Comparison of ENCODE assay signal across 8 cellular contexts in genomic region chr2:69798466-69798908, GRCh38. TPM values are rescaled to one million over a fixed set of nuclear protein-coding genes. Genes with fewer than 3 reads are reported as not detected.
DNase-seq lines count a peak whose midpoint lies in the region; ATAC-seq and TF ChIP-seq lines count a peak whose summit lies in the region.

No MANE protein-coding gene starts in this region.

- no peak overlapping the region for H2BK20ac ChIP-seq in IMR-90 (ENCODE audit: low read depth, low read length)

- H2AK9ac ChIP-seq in IMR-90 (replicated peaks; ENCODE audit: low read depth, low read length, poor library complexity): no peak overlapping the region

- POLR2A ChIA-PET in IMR-90 (lab: Charles Lee; ENCODE audit: unreplicated experiment): no interaction called here

- H3K9me3 Mint-ChIP-seq in endodermal cell: no peaks in the 10 kb centered on the region
- H3K9me3 Mint-ChIP-seq in nephron progenitor cell: no peaks in the 10 kb centered on the region

- no peak overlapping the region for H2BK5ac ChIP-seq in IMR-90 (ENCODE audit: low read depth, low read length, poor library complexity, severe bottlenecking)

- no peak for TF ChIP-seq RAD21 in IMR-90 (IDR thresholded peaks at IDR 0.05; ENCODE audit: low read length)

- H3K79me1 ChIP-seq in IMR-90 (ENCODE audit: low read depth in 1 of 2, low read length in 2 of 2): no peaks in the 10 kb centered on the region; a peak in 2 of 4 replicates

- H3K27ac Mint-ChIP-seq in endodermal cell (peak overlapping the region; percentile 92), nephron progenitor cell (peak overlapping the region; percentile 91)

- WGBS in IMR-90 (ENCODE audit: extremely low coverage in 2 of 2, insufficient read length in 1 of 2), 2 experiments: no CpG with 5 or more reads among the region's 7 CpGs
- 55 to 75% methylated on average over 3 to 7 of the region's 7 CpGs for WGBS in endodermal cell (ENCODE audit: insufficient coverage in 1 of 2, insufficient read length in 1 of 2), 2 experiments

- H3K14ac ChIP-seq in IMR-90 (replicated peaks; ENCODE audit: low read depth, low read length): 0 out of 2 replicates have a peak overlapping the region, but pooled peaks have one; percentile 38

- H3K27ac ChIP-seq in IMR-90 (ENCODE audit: insufficient read depth, low read length) (no peak overlapping the region), endodermal cell (ENCODE audit: low read depth, low read length) (peak overlapping the region; percentile 95)
- no peak overlapping the region for H3K27ac ChIP-seq in effector memory CD4-positive, alpha-beta T cell (ENCODE audit: insufficient read depth, low read length, poor library complexity, severe bottlenecking)

- H4K8ac ChIP-seq in IMR-90 (ENCODE audit: low read depth in 2 of 2, low read length in 2 of 2): 0 out of 4 replicates have a peak overlapping the region, but pooled peaks of 1 of the 2 experiments have one; percentile 44

- peaks cover 2% of the 10 kb centered on the region; the same call in 1 of the 2 replicates for H4K20me1 ChIP-seq in IMR-90 (ENCODE audit: insufficient read depth, low read length)

- H3K4me2 ChIP-seq in IMR-90 (ENCODE audit: low read depth, low read length): peak overlapping the region; percentile 21; the same call in 1 of the 2 replicates

- no peak overlapping the region for H2BK15ac ChIP-seq in IMR-90 (ENCODE audit: low read depth, low read length)

- H3K36me3 Mint-ChIP-seq in endodermal cell (ENCODE audit: low read depth) (no peaks in the 10 kb centered on the region), nephron progenitor cell (ENCODE audit: low read depth) (peaks cover 7% of the 10 kb centered on the region)

- no peaks in the 10 kb centered on the region for H3K9me1 ChIP-seq in IMR-90 (ENCODE audit: insufficient read depth, low read length)

- H4K5ac ChIP-seq in IMR-90 (ENCODE audit: low read depth, low read length): no peak overlapping the region

- peak overlapping the region; percentile 22; the same call in 1 of the 2 replicates for H3K4ac ChIP-seq in IMR-90 (ENCODE audit: low read depth, low read length)

- no peaks in the 10 kb centered on the region for H3K27me3 ChIP-seq in IMR-90 (ENCODE audit: control insufficient read depth, insufficient read depth, low read length)
- H3K27me3 ChIP-seq in endodermal cell (ENCODE audit: control insufficient read depth, insufficient read depth, low read length, poor library complexity, severe bottlenecking): no peaks in the 10 kb centered on the region
- no peaks in the 10 kb centered on the region for H3K27me3 ChIP-seq in effector memory CD4-positive, alpha-beta T cell (replicated peaks; ENCODE audit: control insufficient read depth, insufficient read depth, low read length, poor library complexity, severe bottlenecking)

- H4K91ac ChIP-seq in IMR-90 (ENCODE audit: insufficient read depth, low read depth, low read length): no peak overlapping the region

- H3K9me3 ChIP-seq in IMR-90 (ENCODE audit: control insufficient read depth, insufficient read depth, low read length) (no peaks in the 10 kb centered on the region), endodermal cell (ENCODE audit: control insufficient read depth, low read length) (no peaks in the 10 kb centered on the region)
- no peaks in the 10 kb centered on the region for H3K9me3 ChIP-seq in effector memory CD4-positive, alpha-beta T cell (ENCODE audit: control insufficient read depth, low read length)

- H3K4me1 Mint-ChIP-seq in endodermal cell (peaks cover 49% of the 10 kb centered on the region), nephron progenitor cell (peaks cover 67% of the 10 kb centered on the region)

- H3K36me3 ChIP-seq in IMR-90 (ENCODE audit: control insufficient read depth, insufficient read depth, low read length): no peaks in the 10 kb centered on the region; the same call in 1 of the 2 replicates
- H3K36me3 ChIP-seq in endodermal cell (ENCODE audit: control insufficient read depth, insufficient read depth, low read length): peaks cover 22% of the 10 kb centered on the region
- no peaks in the 10 kb centered on the region for H3K36me3 ChIP-seq in effector memory CD4-positive, alpha-beta T cell (ENCODE audit: control insufficient read depth, insufficient read depth, low read length)

- peak overlapping the region; percentile 16; the same call in 1 of the 2 replicates for H3K9ac ChIP-seq in IMR-90 (ENCODE audit: low read depth, low read length)
- H3K9ac ChIP-seq in endodermal cell (ENCODE audit: extremely low read depth, low read length, poor library complexity, severe bottlenecking): peak overlapping the region; percentile 68

- no peak for TF ChIP-seq POLR2A in IMR-90 (IDR thresholded peaks at IDR 0.05; ENCODE audit: low read depth, low read length)

- CTCF ChIA-PET in IMR-90 (lab: Yijun Ruan, JAX): interaction anchor here (1.3 to 2.2 kb wide), 2 partner anchors 18 to 74 kb away, joined by 4 to 6 read pairs; no protein-coding TSS in a partner anchor

- 0 out of 2 replicates have a peak, but pooled peaks have one; percentile 17 for ATAC-seq in IMR-90 (ENCODE audit: low read depth)
- no peak for ATAC-seq in GM21515 (IDR thresholded peaks at IDR 0.05; ENCODE audit: unreplicated experiment)

- no peak overlapping the region for H2AK5ac ChIP-seq in IMR-90 (ENCODE audit: low read depth, low read length)

- H3K23ac ChIP-seq in IMR-90 (ENCODE audit: low read depth, low read length): no peak overlapping the region

- H3K4me1 ChIP-seq in IMR-90 (ENCODE audit: control insufficient read depth, insufficient read depth, low read length) (peaks cover 7% of the 10 kb centered on the region; the same call in 1 of the 2 replicates), endodermal cell (ENCODE audit: control insufficient read depth, insufficient read depth, low read length) (peaks cover 34% of the 10 kb centered on the region)
- H3K4me1 ChIP-seq in effector memory CD4-positive, alpha-beta T cell (ENCODE audit: control insufficient read depth, insufficient read depth, low read length, poor library complexity, severe bottlenecking): no peaks in the 10 kb centered on the region

- H2BK120ac ChIP-seq in IMR-90 (ENCODE audit: low read depth, low read length): no peak overlapping the region

- H3K27me3 Mint-ChIP-seq in endodermal cell (ENCODE audit: insufficient read depth) (no peaks in the 10 kb centered on the region), nephron progenitor cell (ENCODE audit: low read depth, poor library complexity) (peaks cover 4% of the 10 kb centered on the region)

- TF ChIP-seq CTCF in IMR-90 (conservative IDR thresholded peaks at IDR 0.05; ENCODE audit: low read depth, low read length) (no peak), endodermal cell (conservative IDR thresholded peaks at IDR 0.05) (no peak), nephron progenitor cell (IDR thresholded peaks at IDR 0.05) (no peak)

- H3K18ac ChIP-seq in IMR-90 (ENCODE audit: low read depth, low read length): no peak overlapping the region

- no peak overlapping the region for H2AFZ ChIP-seq in IMR-90 (replicated peaks; ENCODE audit: low read length, poor library complexity)

- no peak overlapping the region for H3K4me3 ChIP-seq in IMR-90 (ENCODE audit: insufficient read depth, low read depth, low read length)
- peak overlapping the region; percentile 81 for H3K4me3 ChIP-seq in endodermal cell (ENCODE audit: low read length)
- no peak overlapping the region for H3K4me3 ChIP-seq in effector memory CD4-positive, alpha-beta T cell (ENCODE audit: insufficient read depth, low read depth, low read length, poor library complexity, severe bottlenecking)

- intact Hi-C loops in IMR-90 (cut with micrococcal nuclease): loop anchor here (5.0 kb wide), 1 partner anchor 56 kb away; the partner anchor contains the start of gene ANXA4

- dilution Hi-C loops in IMR-90 (cut with HindIII; ENCODE audit: low sequenced_read_pairs, unreplicated experiment): no loop called here

- peak; percentile 63 for DNase-seq in ELR (ENCODE audit: low read depth)
- DNase-seq in IMR-90: peak; percentile 24
- no peak for DNase-seq in endodermal cell
- peak; percentile 24 for DNase-seq in nephron progenitor cell
- no peak for DNase-seq in kidney glomerular epithelial cell (lab: John Stamatoyannopoulos, UW)
- no peak for DNase-seq in dermis blood vessel endothelial cell
- DNase-seq in effector memory CD4-positive, alpha-beta T cell: no peak

- no peak overlapping the region for H3K56ac ChIP-seq in IMR-90 (ENCODE audit: extremely low read depth, insufficient read depth, low read length)

- in situ Hi-C loops in IMR-90 (cut with MboI; ENCODE audit: low sequenced_read_pairs): no loop called here

- H3K4me3 Mint-ChIP-seq in endodermal cell (peak overlapping the region; percentile 48), nephron progenitor cell (peak overlapping the region; percentile 85)

- no TSS peak for BruUV-seq in IMR-90 (replicated peaks; lab: Mats Ljungman, UMichigan)

TF ChIP-seq in IMR-90, 13 proteins besides CTCF, POLR2A, EP300 and RAD21 (continues in another document):
- TF ChIP-seq RFX5 (IDR thresholded peaks at IDR 0.05; ENCODE audit: low read depth, low read length) (no peak), ELK1 (IDR thresholded peaks at IDR 0.05; ENCODE audit: borderline replicate concordance, low read depth, low read length) (no peak), NFE2L2 (IDR thresholded peaks at IDR 0.05; ENCODE audit: low read depth, low read length) (no peak), RCOR1 (IDR thresholded peaks at IDR 0.05; ENCODE audit: insufficient replicate concordance, low read length) (no peak)

RNA-seq across cellular contexts. Expression of gene GMCL1, which starts 31.0 kb away (rescaled TPM):
- total RNA-seq in IMR-90 (2012; rRNA removed) (3.4 and 6.1 TPM in 2 replicates), endodermal cell (10 to 100 TPM; 19.7 to 25.5 TPM), dermis blood vessel endothelial cell (12.1 and 13.6 TPM in 2 replicates)
- polyA plus RNA-seq in IMR-90 (2012; rRNA removed): 2.3 and 2.8 TPM in 2 replicates
- polyA plus RNA-seq in IMR-90 (2012; cell fraction: cytosol; rRNA removed): 2.8 and 3.0 TPM in 2 replicates
- polyA plus RNA-seq in IMR-90 (2012; cell fraction: nucleus; rRNA removed; ENCODE audit: low replicate concordance): 4.0 and 4.2 TPM in 2 replicates
- polyA plus RNA-seq in endodermal cell (2013, experiment 1 of 2): 24.0 TPM
- polyA plus RNA-seq in endodermal cell (2013, experiment 2 of 2): 22.6 TPM

RNA-seq across cellular contexts. Expression of gene ANXA4, which starts 56.6 kb away (rescaled TPM):
- total RNA-seq in IMR-90 (2012; rRNA removed) (22.2 and 25.8 TPM in 2 replicates), endodermal cell (10 to 100 TPM; 18.0 to 21.4 TPM), dermis blood vessel endothelial cell (37.3 and 44.0 TPM in 2 replicates)
- 72.0 and 113 TPM in 2 replicates for polyA plus RNA-seq in IMR-90 (2012; rRNA removed)
- polyA plus RNA-seq in IMR-90 (2012; cell fraction: cytosol; rRNA removed): 21.8 and 32.1 TPM in 2 replicates
- polyA plus RNA-seq in IMR-90 (2012; cell fraction: nucleus; rRNA removed; ENCODE audit: low replicate concordance): 18.7 and 28.6 TPM in 2 replicates
- 11.0 TPM for polyA plus RNA-seq in endodermal cell (2013, experiment 1 of 2)
- polyA plus RNA-seq in endodermal cell (2013, experiment 2 of 2): 11.1 TPM

Comparison
In these comparisons a context has a peak if more than half of its experiments do, and no peak if none do; other contexts are left out.
1. DNase-seq: peak in ELR (single experiment), IMR-90 (single experiment) and nephron progenitor cell (single experiment); none in endodermal cell (single experiment), kidney glomerular epithelial cell (single experiment), dermis blood vessel endothelial cell (single experiment) and effector memory CD4-positive, alpha-beta T cell (0 of 3).